ENCODE assay signal across 8 cellular contexts in genomic region chr7:100369105-100369504, GRCh38. TPM values are rescaled to one million over a fixed set of nuclear protein-coding genes. Genes with fewer than 3 reads are reported as not detected.
DNase-seq lines count a peak whose midpoint lies in the region; ATAC-seq lines count a peak whose summit lies in the region.

No MANE protein-coding gene starts in this region.

- peak; percentile 98 for DNase-seq in NOMO-1 treated with dmso at 0.1 percent for 144 hours (lab: John Stamatoyannopoulos, UW; ENCODE audit: unreplicated experiment)
- peak in 41 of 42 donors; percentile 21 to 80 (median 54) for DNase-seq in head of caudate nucleus
- peak; percentile 89 for DNase-seq in stimulated activated naive B cell treated with anti-CD40 and anti-IgM and Interleukin-4, amounts not matched to agents 10 μg/mL and 1 μg/mL and 100 μg/mL, for 72 hours
- DNase-seq in H7, result no peak
- DNase-seq in occipital lobe (lab: John Stamatoyannopoulos, UW), result no peak
- no peak for DNase-seq in NCI-H510A (lab: John Stamatoyannopoulos, UW)

- no peaks in the 10 kb centered on the region for H3K27me3 ChIP-seq in H7 (ENCODE audit: control insufficient read depth, insufficient read depth, low read length)

- no peaks in the 10 kb centered on the region for H3K9me3 Mint-ChIP-seq in stimulated activated naive B cell treated with anti-CD40 and anti-IgM and Interleukin-4, amounts not matched to agents 10 μg/mL and 1 μg/mL and 100 μg/mL, for 72 hours

- intact Hi-C loops in head of caudate nucleus (cut with DNase I), result no loop called here

- H3K4me1 Mint-ChIP-seq in stimulated activated naive B cell treated with anti-CD40 and anti-IgM and Interleukin-4, amounts not matched to agents 10 μg/mL and 1 μg/mL and 100 μg/mL, for 72 hours, result peaks cover 57 to 97% of the 10 kb centered on the region in 2 donors

- ATAC-seq in GM18861 (IDR thresholded peaks at IDR 0.05; ENCODE audit: unreplicated experiment) (peak; percentile 56), HG02623 (IDR thresholded peaks at IDR 0.05; ENCODE audit: unreplicated experiment) (peak; percentile 61)
- peak; percentile 89 to 92 for ATAC-seq in stimulated activated naive B cell treated with anti-CD40 and anti-IgM and Interleukin-4, amounts not matched to agents 10 μg/mL and 1 μg/mL and 100 μg/mL, for 72 hours (replicated peaks)

- no peak overlapping the region for H3K4me3 ChIP-seq in H7 (ENCODE audit: insufficient read depth, low read depth, low read length)

- peak overlapping the region; percentile 92 for H3K27ac Mint-ChIP-seq in stimulated activated naive B cell treated with anti-CD40 and anti-IgM and Interleukin-4, amounts not matched to agents 10 μg/mL and 1 μg/mL and 100 μg/mL, for 72 hours

- H3K27me3 Mint-ChIP-seq in stimulated activated naive B cell treated with anti-CD40 and anti-IgM and Interleukin-4, amounts not matched to agents 10 μg/mL and 1 μg/mL and 100 μg/mL, for 72 hours, result no peaks in the 10 kb centered on the region

- no peaks in the 10 kb centered on the region; the same call in 1 of the 2 replicates for H3K36me3 ChIP-seq in H7 (replicated peaks; ENCODE audit: control insufficient read depth, insufficient read depth, low read length)

- peak overlapping the region; percentile 52 to 54 for H3K4me3 Mint-ChIP-seq in stimulated activated naive B cell treated with anti-CD40 and anti-IgM and Interleukin-4, amounts not matched to agents 10 μg/mL and 1 μg/mL and 100 μg/mL, for 72 hours

- peaks cover 17 to 34% of the 10 kb centered on the region in 2 donors for H3K36me3 Mint-ChIP-seq in stimulated activated naive B cell treated with anti-CD40 and anti-IgM and Interleukin-4, amounts not matched to agents 10 μg/mL and 1 μg/mL and 100 μg/mL, for 72 hours

RNA-seq across cellular contexts. Expression of gene PILRA, which starts 4.2 kb away (rescaled TPM):
- total RNA-seq in H7 (2014; rRNA removed; shearing (Covaris generic)), result 0.28 and 1.6 TPM in 2 replicates
- 1.1 TPM for total RNA-seq in occipital lobe

RNA-seq across cellular contexts. Expression of gene PILRB, which starts 11.2 kb away (rescaled TPM):
- 18.6 and 25.6 TPM in 2 replicates for total RNA-seq in H7 (2014; rRNA removed; shearing (Covaris generic))
- total RNA-seq in occipital lobe, result 9.5 TPM

RNA-seq across cellular contexts. Expression of gene ZCWPW1, which starts 59.4 kb away (rescaled TPM):
- 0.87 and 1.6 TPM in 2 replicates for total RNA-seq in H7 (2014; rRNA removed; shearing (Covaris generic))
- total RNA-seq in occipital lobe, result 4.2 TPM

Comparison
In these comparisons a context has a peak if more than half of its experiments do, and no peak if none do; other contexts are left out.
1. DNase-seq: peak in NOMO-1 treated with dmso at 0.1 percent for 144 hours (single experiment), head of caudate nucleus (41 of 42) and stimulated activated naive B cell treated with anti-CD40 and anti-IgM and Interleukin-4, amounts not matched to agents 10 μg/mL and 1 μg/mL and 100 μg/mL, for 72 hours (single experiment); none in H7 (single experiment), occipital lobe (single experiment) and NCI-H510A (single experiment).
2. Peak in every context shown above with its lines, with median percentiles within 50 percentile points of each other: ATAC-seq.